24 cellular contexts compared by ENCODE assay signal in the genomic region with DNA sequence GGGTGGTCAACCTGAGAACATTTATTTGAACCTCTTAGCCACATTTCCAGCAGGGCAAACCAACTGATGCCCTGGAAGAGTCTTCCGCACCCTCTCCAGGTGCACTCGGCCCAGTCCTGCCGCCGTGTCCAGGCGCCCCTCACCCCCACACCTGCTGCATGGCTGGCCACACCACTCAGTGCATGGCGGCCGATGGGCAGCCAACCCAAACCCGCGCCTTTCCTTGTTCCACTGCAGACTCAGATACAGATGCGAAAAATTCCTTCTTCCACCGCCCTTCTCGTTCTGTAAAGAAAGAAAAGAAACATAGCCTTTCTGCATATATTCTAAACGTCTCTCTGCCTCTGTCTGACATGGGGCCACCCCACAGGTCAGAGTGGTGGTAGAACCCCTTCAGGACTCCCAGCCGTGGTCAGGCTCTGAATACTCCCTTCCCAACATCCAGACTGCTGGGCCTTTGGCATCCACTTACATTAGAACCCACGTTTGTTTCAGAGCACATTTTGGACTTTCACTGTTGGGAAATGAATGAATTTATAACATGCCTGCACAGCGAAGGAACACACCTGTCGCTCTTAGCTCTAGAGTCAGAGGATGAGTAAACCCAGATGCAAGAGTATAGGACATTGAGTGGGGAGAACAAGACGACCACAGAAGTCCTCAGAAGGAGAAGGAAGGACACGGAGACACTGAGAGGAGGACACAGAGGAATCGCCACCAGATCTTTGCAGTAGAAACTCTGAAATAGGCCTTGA. TPM values are rescaled to one million over a fixed set of nuclear protein-coding genes. Genes with fewer than 3 reads are reported as not detected.
DNase-seq lines count a peak whose midpoint lies in the region; ATAC-seq, FAIRE-seq and TF ChIP-seq lines count a peak whose summit lies in the region.
"Had no signal": no experiment of that assay in that cellular context is flagged by ENCODE, and none has a peak within 500 bp of the region (broad histone marks: within the 10 kb centered on the region; RNA-seq: fewer than 3 reads in every experiment).

No MANE protein-coding gene starts in this region.

- TF ChIP-seq CTCF in chondrocyte (IDR thresholded peaks at IDR 0.05) (no peak), osteocyte (IDR thresholded peaks at IDR 0.05) (no peak)

- peak overlapping the region; percentile 17 for H3K27ac Mint-ChIP-seq in stimulated activated naive CD8-positive, alpha-beta T cell treated with anti-CD3 and anti-CD28 coated beads, Interleukin-15, Interleukin-2, amounts not matched to agents 100 ng/mL and 50 ng/mL, for 24 hours
- H3K27ac Mint-ChIP-seq in chondrocyte (ENCODE audit: unreplicated experiment) (peak overlapping the region; percentile 97), osteocyte (ENCODE audit: unreplicated experiment) (peak overlapping the region; percentile 94)
- H3K27ac Mint-ChIP-seq: B cell, IgD-negative memory B cell had no signal

- no peak overlapping the region for H3K4me3 Mint-ChIP-seq in stimulated activated naive CD8-positive, alpha-beta T cell treated with anti-CD3 and anti-CD28 coated beads, Interleukin-15, Interleukin-2, amounts not matched to agents 100 ng/mL and 50 ng/mL, for 24 hours
- no peak overlapping the region for H3K4me3 Mint-ChIP-seq in chondrocyte (ENCODE audit: unreplicated experiment)
- peak overlapping the region; percentile 2 for H3K4me3 Mint-ChIP-seq in osteocyte (ENCODE audit: unreplicated experiment)
- H3K4me3 Mint-ChIP-seq: B cell, brain, IgD-negative memory B cell had no signal

- ATAC-seq in stimulated activated naive CD8-positive, alpha-beta T cell treated with anti-CD3 and anti-CD28 coated beads, Interleukin-15, Interleukin-2, amounts not matched to agents 100 U/mL and 50 U/mL, for 24 hours: no peak
- no peak for ATAC-seq in HG02610 (IDR thresholded peaks at IDR 0.05; ENCODE audit: unreplicated experiment)
- ATAC-seq: left lobe of liver, SK-N-SH treated with all-trans-retinoic acid at 6 μM for 48 hours had no signal

- H3K36me3 Mint-ChIP-seq in stimulated activated naive CD8-positive, alpha-beta T cell treated with anti-CD3 and anti-CD28 coated beads, Interleukin-15, Interleukin-2, amounts not matched to agents 100 ng/mL and 50 ng/mL, for 24 hours (ENCODE audit: low read depth): peaks cover 22% of the 10 kb centered on the region
- H3K36me3 Mint-ChIP-seq in chondrocyte (ENCODE audit: low read depth) (no peaks in the 10 kb centered on the region), osteocyte (ENCODE audit: unreplicated experiment) (no peaks in the 10 kb centered on the region)

- peaks cover 9% of the 10 kb centered on the region for H3K9me3 Mint-ChIP-seq in stimulated activated naive CD8-positive, alpha-beta T cell treated with anti-CD3 and anti-CD28 coated beads, Interleukin-15, Interleukin-2, amounts not matched to agents 100 ng/mL and 50 ng/mL, for 24 hours
- H3K9me3 Mint-ChIP-seq in chondrocyte (ENCODE audit: low read depth): no peaks in the 10 kb centered on the region
- no peaks in the 10 kb centered on the region for H3K9me3 Mint-ChIP-seq in osteocyte (ENCODE audit: unreplicated experiment)
- H3K9me3 Mint-ChIP-seq: brain, IgD-negative memory B cell had no signal

- peaks cover 4% of the 10 kb centered on the region for H3K27me3 Mint-ChIP-seq in stimulated activated naive CD8-positive, alpha-beta T cell treated with anti-CD3 and anti-CD28 coated beads, Interleukin-15, Interleukin-2, amounts not matched to agents 100 ng/mL and 50 ng/mL, for 24 hours
- no peaks in the 10 kb centered on the region for H3K27me3 Mint-ChIP-seq in chondrocyte (ENCODE audit: low read depth)
- H3K27me3 Mint-ChIP-seq in osteocyte (ENCODE audit: unreplicated experiment): no peaks in the 10 kb centered on the region

- peaks cover 15% of the 10 kb centered on the region for H3K4me1 Mint-ChIP-seq in stimulated activated naive CD8-positive, alpha-beta T cell treated with anti-CD3 and anti-CD28 coated beads, Interleukin-15, Interleukin-2, amounts not matched to agents 100 ng/mL and 50 ng/mL, for 24 hours (ENCODE audit: low read depth)
- H3K4me1 Mint-ChIP-seq in chondrocyte (ENCODE audit: low read depth): peaks cover 98% of the 10 kb centered on the region
- H3K4me1 Mint-ChIP-seq in osteocyte (ENCODE audit: unreplicated experiment): peaks cover 95% of the 10 kb centered on the region
- H3K4me1 Mint-ChIP-seq: B cell had no signal

- no peak for FAIRE-seq in H54 (lab: Jason Lieb, UNC)
- FAIRE-seq: endometrium had no signal

- TF ChIP-seq POLR2A in H54 (IDR thresholded peaks at IDR 0.05; ENCODE audit: low read depth, low read length): no peak

- no peak for DNase-seq in stimulated activated naive CD8-positive, alpha-beta T cell treated with anti-CD3 and anti-CD28 coated beads, Interleukin-15, Interleukin-2, amounts not matched to agents 100 U/mL and 50 U/mL, for 24 hours
- DNase-seq in chondrocyte (ENCODE audit: low spot score) (no peak), osteocyte (ENCODE audit: extremely low spot score, unreplicated experiment) (no peak), SK-N-DZ (ENCODE audit: low spot score) (no peak), H54 (ENCODE audit: insufficient read length, low spot score) (no peak), NCI-H1694 (lab: John Stamatoyannopoulos, UW) (no peak)
- DNase-seq: activated CD4-positive, alpha-beta T cell treated with anti-CD3 and anti-CD28 coated beads, Interleukin-2, amount 50 U/mL, for 48 hours; activated CD4-positive, CD25-positive, alpha-beta regulatory T cell; activated effector memory CD4-positive, alpha-beta T cell treated with Interleukin-2 at 50 U/mL for 16 hours; Caco-2; cortex of kidney; NCI-H1436 treated with DMSO at 0.1 percent for 48 hours; NCI-H510A; posterior cingulate gyrus; T-helper 9 cell had no signal

RNA-seq across cellular contexts. Expression of gene SHISA2, which starts 31.1 kb away (rescaled TPM):
- total RNA-seq in chondrocyte (59.5 to 115 TPM (median 113 TPM) in 3 replicates), osteocyte (128 TPM in 2 replicates)
- polyA plus RNA-seq in SK-N-DZ (2014; cell fraction: cytosol; rRNA removed): 6.9 and 11.4 TPM in 2 replicates
- 4.1 and 6.1 TPM in 2 replicates for polyA plus RNA-seq in SK-N-DZ (2014; cell fraction: nucleus; rRNA removed)
- total RNA-seq: A172, B cell, Caco-2, left lobe of liver had no signal
- polyA plus RNA-seq: IgD-negative memory B cell had no signal

Comparison
In these comparisons a context has a peak if more than half of its experiments do, and no peak if none do; other contexts are left out.
1. H3K27ac Mint-ChIP-seq: peak in every context shown above with its lines; median percentile 97 in chondrocyte; 94 in osteocyte; 17 in stimulated activated naive CD8-positive, alpha-beta T cell treated with anti-CD3 and anti-CD28 coated beads, Interleukin-15, Interleukin-2, amounts not matched to agents 100 ng/mL and 50 ng/mL, for 24 hours.